In genomic region chr6:93819189-93819588, GRCh38 we compare ENCODE assay signal across 20 cellular contexts.
A peak's percentile ranks its signal among the peaks of the same experiment; 100 is the strongest.
DNase-seq lines count a peak whose midpoint lies in the region; ATAC-seq and TF ChIP-seq lines count a peak whose summit lies in the region.
"Had no signal": no experiment of that assay in that cellular context is flagged by ENCODE, and none has a peak within 500 bp of the region (broad histone marks: within the 10 kb centered on the region; RNA-seq: fewer than 3 reads in every experiment).

No MANE protein-coding gene starts in this region.

- H3K9me3 Mint-ChIP-seq in glutamatergic neuron (ENCODE audit: unreplicated experiment) = no peaks in the 10 kb centered on the region
- peaks cover 6% of the 10 kb centered on the region for H3K9me3 Mint-ChIP-seq in CD8-positive, alpha-beta T cell

- intact Hi-C loops in CD8-positive, alpha-beta T cell (cut with DNase I, micrococcal nuclease) = no loop called here

- TF ChIP-seq CTCF in glutamatergic neuron (IDR thresholded peaks at IDR 0.05; ENCODE audit: partially characterized antibody, unreplicated experiment) = no peak
- no peak for TF ChIP-seq CTCF in suprapubic skin (IDR thresholded peaks at IDR 0.05)
- no peak for TF ChIP-seq CTCF in CD8-positive, alpha-beta T cell (IDR thresholded peaks at IDR 0.05)

- no peaks in the 10 kb centered on the region for H3K36me3 Mint-ChIP-seq in glutamatergic neuron (ENCODE audit: unreplicated experiment)
- H3K36me3 Mint-ChIP-seq in CD8-positive, alpha-beta T cell = no peaks in the 10 kb centered on the region

- H3K4me1 ChIP-seq in adipocyte (ENCODE audit: control insufficient read depth, insufficient read depth, low read length) (no peaks in the 10 kb centered on the region), suprapubic skin (no peaks in the 10 kb centered on the region)
- H3K4me1 ChIP-seq in CD8-positive, alpha-beta T cell (ENCODE audit: insufficient read depth, low read length) = no peaks in the 10 kb centered on the region
- H3K4me1 ChIP-seq: pancreas had no signal

- no peak for TF ChIP-seq POLR2A in suprapubic skin (IDR thresholded peaks at IDR 0.05)

- no peak for TF ChIP-seq EP300 in suprapubic skin (IDR thresholded peaks at IDR 0.05)

- H3K9ac ChIP-seq in adipocyte (ENCODE audit: low read length) = no peak overlapping the region

- peak overlapping the region; percentile 24 for H3K4me3 ChIP-seq in adipocyte (ENCODE audit: low read length)
- H3K4me3 ChIP-seq in suprapubic skin = no peak overlapping the region
- no peak overlapping the region for H3K4me3 ChIP-seq in CD8-positive, alpha-beta T cell (ENCODE audit: low read depth, low read length)
- H3K4me3 ChIP-seq: GM12878, pancreas had no signal

- H3K27me3 Mint-ChIP-seq in glutamatergic neuron (ENCODE audit: unreplicated experiment) = no peaks in the 10 kb centered on the region
- no peaks in the 10 kb centered on the region for H3K27me3 Mint-ChIP-seq in CD8-positive, alpha-beta T cell (ENCODE audit: low read depth)
- H3K27me3 Mint-ChIP-seq: effector memory CD8-positive, alpha-beta T cell had no signal

- no peak overlapping the region for H3K4me3 Mint-ChIP-seq in glutamatergic neuron (ENCODE audit: unreplicated experiment)
- no peak overlapping the region for H3K4me3 Mint-ChIP-seq in CD8-positive, alpha-beta T cell
- H3K4me3 Mint-ChIP-seq: effector memory CD8-positive, alpha-beta T cell; HFFc6 had no signal

- H3K27ac ChIP-seq in suprapubic skin = no peak overlapping the region
- no peak overlapping the region for H3K27ac ChIP-seq in CD8-positive, alpha-beta T cell (ENCODE audit: low read depth, low read length)
- H3K27ac ChIP-seq: pancreas had no signal

- H3K36me3 ChIP-seq in adipocyte (ENCODE audit: control insufficient read depth, insufficient read depth, low read length, severe bottlenecking) = no peaks in the 10 kb centered on the region
- no peaks in the 10 kb centered on the region for H3K36me3 ChIP-seq in suprapubic skin
- no peaks in the 10 kb centered on the region for H3K36me3 ChIP-seq in CD8-positive, alpha-beta T cell (ENCODE audit: insufficient read depth, low read length)
- H3K36me3 ChIP-seq: pancreas had no signal

- no peaks in the 10 kb centered on the region for H3K9me3 ChIP-seq in adipocyte (ENCODE audit: control insufficient read depth, low read length)
- no peaks in the 10 kb centered on the region for H3K9me3 ChIP-seq in suprapubic skin
- no peaks in the 10 kb centered on the region for H3K9me3 ChIP-seq in CD8-positive, alpha-beta T cell (ENCODE audit: low read length)
- H3K9me3 ChIP-seq: pancreas had no signal

- POLR2A ChIA-PET in CD8-positive, alpha-beta T cell (lab: Charles Lee) = no interaction called here

- peaks cover 8% of the 10 kb centered on the region for H3K4me1 Mint-ChIP-seq in glutamatergic neuron (ENCODE audit: low read depth, unreplicated experiment)
- no peaks in the 10 kb centered on the region for H3K4me1 Mint-ChIP-seq in CD8-positive, alpha-beta T cell (ENCODE audit: low read depth)

- peak; percentile 26 to 58 for DNase-seq in NCI-H524 (lab: John Stamatoyannopoulos, UW)
- DNase-seq in NCI-H524 treated with DMSO at 0.1 percent for 48 hours (lab: John Stamatoyannopoulos, UW) = no peak
- DNase-seq in adipocyte (ENCODE audit: low read depth) = no peak
- DNase-seq in glutamatergic neuron = no peak
- peak; percentile 64 for DNase-seq in smooth muscle cell of the brain vasculature (ENCODE audit: low read depth, low spot score)
- DNase-seq in suprapubic skin (ENCODE audit: low spot score in 2 of 2) = no peak
- no peak for DNase-seq in CD8-positive, alpha-beta T cell
- DNase-seq: C1 segment of cervical spinal cord; effector memory CD8-positive, alpha-beta T cell; HFFc6; KG1; MV-4-11; NCI-H187 treated with DMSO at 0.1 percent for 48 hours; NCI-H526; pancreas; SIG-M5; stimulated activated CD4-positive, alpha-beta T cell treated with anti-CD3 and anti-CD28 coated beads, Interleukin-4, amount 100 ng/mL, for 24 hours; T-helper 1 cell had no signal

- peak overlapping the region; percentile 76 for H3K27ac Mint-ChIP-seq in glutamatergic neuron (ENCODE audit: unreplicated experiment)
- no peak overlapping the region for H3K27ac Mint-ChIP-seq in CD8-positive, alpha-beta T cell
- H3K27ac Mint-ChIP-seq: effector memory CD8-positive, alpha-beta T cell; HFFc6 had no signal

- no peaks in the 10 kb centered on the region for H3K27me3 ChIP-seq in adipocyte (replicated peaks; ENCODE audit: control insufficient read depth, insufficient read depth, low read length)
- no peaks in the 10 kb centered on the region for H3K27me3 ChIP-seq in suprapubic skin
- no peaks in the 10 kb centered on the region for H3K27me3 ChIP-seq in CD8-positive, alpha-beta T cell (ENCODE audit: insufficient read depth, low read length)
- H3K27me3 ChIP-seq: pancreas had no signal

- ATAC-seq in CD8-positive, alpha-beta T cell = no peak
- ATAC-seq in HG02678 (IDR thresholded peaks at IDR 0.05; ENCODE audit: unreplicated experiment) = no peak
- ATAC-seq: effector memory CD8-positive, alpha-beta T cell; GM12878; pancreas had no signal

- CTCF ChIA-PET in CD8-positive, alpha-beta T cell (lab: Charles Lee) = no interaction called here

- whole genome bisulfite sequencing in suprapubic skin = 11% methylated on average over 3 of the region's 3 CpGs

Comparison
In these comparisons a context has a peak if more than half of its experiments do, and no peak if none do; other contexts are left out.
1. DNase-seq: peak in NCI-H524 (2 of 2) and smooth muscle cell of the brain vasculature (single experiment); none in NCI-H524 treated with DMSO at 0.1 percent for 48 hours (single experiment), adipocyte (single experiment), glutamatergic neuron (single experiment), suprapubic skin (0 of 2) and CD8-positive, alpha-beta T cell (0 of 7).